Comparison of ENCODE assay signal across 13 cellular contexts in genomic region chr19:3362217-3362907, GRCh38. TPM values are rescaled to one million over a fixed set of nuclear protein-coding genes. Genes with fewer than 3 reads are reported as not detected.
A peak's percentile ranks its signal among the peaks of the same experiment; 100 is the strongest.
DNase-seq lines count a peak whose midpoint lies in the region; ATAC-seq, FAIRE-seq and TF ChIP-seq lines count a peak whose summit lies in the region.
"Had no signal": no experiment of that assay in that cellular context is flagged by ENCODE, and none has a peak within 500 bp of the region (broad histone marks: within the 10 kb centered on the region; RNA-seq: fewer than 3 reads in every experiment).

No MANE protein-coding gene starts in this region.

- H3K9me2 ChIP-seq in GM23338 (ENCODE audit: insufficient read depth), result no peaks in the 10 kb centered on the region

- no peak overlapping the region for H3K27ac Mint-ChIP-seq in GM23338
- H3K27ac Mint-ChIP-seq in activated T-helper 17 cell treated with anti-CD3 and anti-CD28 coated beads, Interleukin-2, amount 50 U/mL, for 72 hours, result no peak overlapping the region
- peak overlapping the region in 1 of 2 donors; percentile 0 for H3K27ac Mint-ChIP-seq in stimulated activated naive CD8-positive, alpha-beta T cell treated with anti-CD3 and anti-CD28 coated beads, Interleukin-15, amount 100 ng/mL, for 72 hours

- ATAC-seq in GM23338, result no peak
- no peak for ATAC-seq in activated T-helper 17 cell treated with anti-CD3 and anti-CD28 coated beads, Interleukin-2, amount 50 U/mL, for 72 hours (replicated peaks)
- ATAC-seq in stimulated activated naive CD8-positive, alpha-beta T cell treated with anti-CD3 and anti-CD28 coated beads, Interleukin-15, amount 100 ng/mL, for 72 hours, result no peak
- no peak for ATAC-seq in HG03565 (IDR thresholded peaks at IDR 0.05; ENCODE audit: unreplicated experiment)

- H3K9me3 ChIP-seq in keratinocyte (ENCODE audit: control insufficient read depth, low read depth, low read length), result no peaks in the 10 kb centered on the region
- H3K9me3 ChIP-seq: colonic mucosa had no signal

- no peak overlapping the region for H3K9ac ChIP-seq in keratinocyte (ENCODE audit: control insufficient read depth, extremely low read depth, insufficient read depth, low read length)

- H3K27ac ChIP-seq in GM23338 (ENCODE audit: low read depth), result no peak overlapping the region
- H3K27ac ChIP-seq in keratinocyte (ENCODE audit: control insufficient read depth, insufficient read depth, low read length), result no peak overlapping the region
- H3K27ac ChIP-seq: hepatocyte had no signal

- H3K27me3 ChIP-seq in GM23338 (ENCODE audit: insufficient read depth) (peaks cover 94% of the 10 kb centered on the region), keratinocyte (ENCODE audit: control insufficient read depth, extremely low read depth, insufficient read depth, low read length) (peaks cover 6% of the 10 kb centered on the region)
- H3K27me3 ChIP-seq: colonic mucosa had no signal

- dilution Hi-C loops in keratinocyte (cut with MboI; ENCODE audit: extremely low pct_ligation_motif_present, low sequenced_read_pairs), result no loop called here

- H2AFZ ChIP-seq in GM23338, result no peak overlapping the region
- no peak overlapping the region for H2AFZ ChIP-seq in keratinocyte (ENCODE audit: control insufficient read depth, low read length)
- H2AFZ ChIP-seq: hepatocyte had no signal

- TF ChIP-seq CTCF in GM23338 (conservative IDR thresholded peaks at IDR 0.05; ENCODE audit: low read depth in 2 of 2), result no peak
- no peak for TF ChIP-seq CTCF in keratinocyte (optimal IDR thresholded peaks at IDR 0.05 in 1 of 3, IDR thresholded peaks at IDR 0.05 in 1 of 3, conservative IDR thresholded peaks at IDR 0.05 in 1 of 3; ENCODE audit: extremely low read depth in 1 of 3, insufficient read depth in 2 of 3, low read length in 3 of 3)

- H3K79me2 ChIP-seq in GM23338 (replicated peaks; ENCODE audit: insufficient read depth) (no peaks in the 10 kb centered on the region), keratinocyte (ENCODE audit: control insufficient read depth, insufficient read depth, low read length) (peaks cover 26% of the 10 kb centered on the region)

- peaks cover 3% of the 10 kb centered on the region; the same call in 1 of the 3 replicates for H3K36me3 Mint-ChIP-seq in GM23338 (ENCODE audit: low read depth)
- H3K36me3 Mint-ChIP-seq in activated T-helper 17 cell treated with anti-CD3 and anti-CD28 coated beads, Interleukin-2, amount 50 U/mL, for 72 hours (ENCODE audit: low read depth), result no peaks in the 10 kb centered on the region

- peaks cover 81% of the 10 kb centered on the region for H3K27me3 Mint-ChIP-seq in GM23338 (ENCODE audit: insufficient read depth, low read depth, poor library complexity)
- no peaks in the 10 kb centered on the region for H3K27me3 Mint-ChIP-seq in activated T-helper 17 cell treated with anti-CD3 and anti-CD28 coated beads, Interleukin-2, amount 50 U/mL, for 72 hours
- peaks cover 18% of the 10 kb centered on the region for H3K27me3 Mint-ChIP-seq in stimulated activated naive CD8-positive, alpha-beta T cell treated with anti-CD3 and anti-CD28 coated beads, Interleukin-15, amount 100 ng/mL, for 72 hours

- H3F3A ChIP-seq in GM23338 (replicated peaks; ENCODE audit: low read depth), result peaks cover 4% of the 10 kb centered on the region; the same call in 1 of the 2 replicates

- H3K4me3 Mint-ChIP-seq in GM23338, result no peak overlapping the region; the same call in 2 of the 3 replicates
- peak overlapping the region; percentile 81 for H3K4me3 Mint-ChIP-seq in activated T-helper 17 cell treated with anti-CD3 and anti-CD28 coated beads, Interleukin-2, amount 50 U/mL, for 72 hours
- H3K4me3 Mint-ChIP-seq in stimulated activated naive CD8-positive, alpha-beta T cell treated with anti-CD3 and anti-CD28 coated beads, Interleukin-15, amount 100 ng/mL, for 72 hours, result peak overlapping the region; percentile 90 to 96

- FAIRE-seq in keratinocyte (lab: Jason Lieb, UNC), result peak; percentile 43

- H3K9me1 ChIP-seq in keratinocyte (ENCODE audit: control insufficient read depth, extremely low read depth, insufficient read depth, low read length), result no peaks in the 10 kb centered on the region

- peaks cover 7% of the 10 kb centered on the region; the same call in 1 of the 2 replicates for H3K4me1 ChIP-seq in GM23338 (ENCODE audit: insufficient read depth)
- peaks cover 32% of the 10 kb centered on the region for H3K4me1 ChIP-seq in keratinocyte (ENCODE audit: control insufficient read depth, extremely low read depth, insufficient read depth, low read length)

- peaks cover 2% of the 10 kb centered on the region; the same call in 1 of the 3 replicates for H3K9me3 Mint-ChIP-seq in GM23338
- no peaks in the 10 kb centered on the region for H3K9me3 Mint-ChIP-seq in activated T-helper 17 cell treated with anti-CD3 and anti-CD28 coated beads, Interleukin-2, amount 50 U/mL, for 72 hours
- H3K9me3 Mint-ChIP-seq in stimulated activated naive CD8-positive, alpha-beta T cell treated with anti-CD3 and anti-CD28 coated beads, Interleukin-15, amount 100 ng/mL, for 72 hours, result no peaks in the 10 kb centered on the region

- H3K4me3 ChIP-seq in GM23338, result no peak overlapping the region
- H3K4me3 ChIP-seq in keratinocyte (ENCODE audit: control insufficient read depth in 2 of 3, extremely low read depth in 1 of 3, insufficient read depth in 2 of 3, low read depth in 1 of 3, low read length in 3 of 3), result no peak overlapping the region
- H3K4me3 ChIP-seq: colonic mucosa, hepatocyte had no signal

- H4K20me1 ChIP-seq in GM23338 (replicated peaks; ENCODE audit: insufficient read depth), result peaks cover 14% of the 10 kb centered on the region; the same call in 1 of the 2 replicates
- peaks cover 3% of the 10 kb centered on the region for H4K20me1 ChIP-seq in keratinocyte (ENCODE audit: control insufficient read depth, extremely low read depth, insufficient read depth, low read length)

- H3K4me2 ChIP-seq in GM23338 (no peak overlapping the region), keratinocyte (ENCODE audit: control insufficient read depth, extremely low read depth, insufficient read depth, low read depth, low read length) (peak overlapping the region; percentile 56)

- H3K36me3 ChIP-seq in GM23338 (ENCODE audit: insufficient read depth) (no peaks in the 10 kb centered on the region), keratinocyte (ENCODE audit: control insufficient read depth in 2 of 2, extremely low read depth in 1 of 2, insufficient read depth in 2 of 2, low read length in 2 of 2) (no peaks in the 10 kb centered on the region)
- H3K36me3 ChIP-seq: colonic mucosa had no signal

- DNase-seq in GM23338 (ENCODE audit: low spot score), result no peak
- no peak for DNase-seq in keratinocyte (ENCODE audit: low read depth, low spot score)
- DNase-seq in stimulated activated naive CD8-positive, alpha-beta T cell treated with anti-CD3 and anti-CD28 coated beads, Interleukin-15, amount 100 ng/mL, for 72 hours, result no peak
- no peak for DNase-seq in kidney glomerular epithelial cell (lab: John Stamatoyannopoulos, UW)
- DNase-seq in GOT3 (lab: John Stamatoyannopoulos, UW), result no peak
- DNase-seq: activated T-cell treated with anti-CD3 and anti-CD28 coated beads for 4 hours; colonic mucosa; MM.1S; NCI-H524; stimulated activated CD4-positive, alpha-beta T cell treated with anti-CD3 and anti-CD28 coated beads, Interleukin-4, amount 100 ng/mL, for 4 hours had no signal

- peaks cover 24% of the 10 kb centered on the region for H3K4me1 Mint-ChIP-seq in GM23338
- peaks cover 11% of the 10 kb centered on the region for H3K4me1 Mint-ChIP-seq in activated T-helper 17 cell treated with anti-CD3 and anti-CD28 coated beads, Interleukin-2, amount 50 U/mL, for 72 hours
- H3K4me1 Mint-ChIP-seq in stimulated activated naive CD8-positive, alpha-beta T cell treated with anti-CD3 and anti-CD28 coated beads, Interleukin-15, amount 100 ng/mL, for 72 hours, result peaks cover 54% of the 10 kb centered on the region

TF ChIP-seq in GM23338, 12 proteins besides CTCF, POLR2A, EP300 and RAD21 (continues in another document):
- TF ChIP-seq CREB1 (CRISPR knock-in tag; IDR thresholded peaks at IDR 0.05; ENCODE audit: low read depth) (no peak), REST (IDR thresholded peaks at IDR 0.05; ENCODE audit: unreplicated experiment) (no peak), EZH2 (IDR thresholded peaks at IDR 0.05; ENCODE audit: low read depth, unreplicated experiment) (peak; percentile 76), ZNF114 (CRISPR knock-in tag; IDR thresholded peaks at IDR 0.05) (no peak)

RNA-seq across cellular contexts. Expression of gene NFIC, which starts 4.0 kb away (rescaled TPM):
- 0.58 and 1.3 TPM in 2 replicates for total RNA-seq in GM23338 (2014; rRNA removed; shearing (Covaris generic))
- polyA plus RNA-seq in GM23338 (2016; fragmentation: Nextera tagmentation; extraction: Ambion mirVana), result 5.3 and 8.2 TPM in 2 replicates
- 10 to 100 TPM; 16.7 to 18.1 TPM for total RNA-seq in activated T-helper 17 cell treated with anti-CD3 and anti-CD28 coated beads, Interleukin-2, amount 50 U/mL, for 72 hours
- polyA plus RNA-seq in keratinocyte, result 1.8 to 7.6 TPM (median 2.4 TPM) in 3 replicates
- 31.7 TPM for polyA plus RNA-seq in keratinocyte (2011; ENCODE audit: low read depth)
- polyA plus RNA-seq in keratinocyte (2011; cell fraction: cytosol; rRNA removed), result 3.3 and 8.9 TPM in 2 replicates
- 15.0 and 19.2 TPM in 2 replicates for polyA plus RNA-seq in keratinocyte (2011; cell fraction: nucleus; rRNA removed)
- polyA plus RNA-seq in keratinocyte (2012; ENCODE audit: low replicate concordance), result 26.2 and 57.7 TPM in 2 replicates
- polyA minus RNA-seq in keratinocyte, result 6.3 to 75.9 TPM (median 7.7 TPM) in 3 replicates
- polyA minus RNA-seq in keratinocyte (2011; cell fraction: cytosol; rRNA and poly(A)+ RNA removed), result 18.4 TPM
- 10.4 and 17.4 TPM in 2 replicates for polyA minus RNA-seq in keratinocyte (2011; cell fraction: nucleus; rRNA and poly(A)+ RNA removed)
